In the genomic region with DNA sequence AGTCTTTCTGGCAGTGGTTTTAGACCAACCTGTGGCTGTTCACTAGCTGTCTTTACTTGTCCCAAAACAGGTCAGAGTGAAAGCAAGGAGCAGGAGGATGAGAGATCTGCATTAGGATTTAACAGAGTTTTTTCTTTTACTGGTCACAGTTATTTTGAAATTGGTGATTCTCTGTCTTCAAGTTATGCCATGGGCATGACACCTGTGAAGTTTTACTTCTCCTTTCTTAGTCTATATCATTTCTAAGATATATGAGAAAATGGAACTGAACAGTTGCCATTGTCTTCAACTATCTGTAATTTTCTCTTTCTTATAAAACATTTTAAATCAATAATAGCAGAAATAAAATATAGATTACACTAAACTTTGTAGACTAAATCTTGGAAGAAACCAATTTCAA, we compare ENCODE assay signal across 21 cellular contexts.
"Had no signal": no experiment of that assay in that cellular context is flagged by ENCODE, and none has a peak within 500 bp of the region (broad histone marks: within the 10 kb centered on the region; RNA-seq: fewer than 3 reads in every experiment).

No MANE protein-coding gene starts in this region.

- H3K9me3 ChIP-seq: Peyer's patch, SJCRH30 had no signal

- H3K36me3 ChIP-seq: Peyer's patch, SJCRH30 had no signal

- H3K4me1 ChIP-seq: Peyer's patch, SJCRH30 had no signal

- H3K27me3 Mint-ChIP-seq: IgD-negative memory B cell had no signal

- DNase-seq: Kasumi-1, MM.1S, NCI-H1092 treated with DMSO at 0.1 percent for 48 hours, NCI-H1436 treated with DMSO at 0.1 percent for 48 hours, NCI-H1694, NCI-H187 treated with DMSO at 0.1 percent for 48 hours, NCI-H2029 treated with DMSO at 0.1 percent for 48 hours, NCI-H2171 treated with DMSO at 0.1 percent for 48 hours, NCI-H524, NCI-H526 treated with DMSO at 0.1 percent for 48 hours, NCI-H748 treated with DMSO at 0.1 percent for 48 hours, PC-9, Peyer's patch, SHP77 treated with DMSO at 0.1 percent for 48 hours, SJCRH30, T-helper 1 cell had no signal

- H3K27me3 ChIP-seq: Peyer's patch, SJCRH30 had no signal

- H3K9ac ChIP-seq: KMS-11 had no signal

- ATAC-seq: K562, Right ventricle myocardium inferior, SK-N-SH treated with all-trans-retinoic acid at 6 μM for 48 hours had no signal

- H3K4me3 ChIP-seq: K562, PC-9, Peyer's patch, SJCRH30 had no signal

- H3K36me3 Mint-ChIP-seq: IgD-negative memory B cell had no signal

- H3K27ac ChIP-seq: KMS-11, PC-9, Peyer's patch, SJCRH30 had no signal
